ENCODE assay signal across 32 cellular contexts in the genomic region with DNA sequence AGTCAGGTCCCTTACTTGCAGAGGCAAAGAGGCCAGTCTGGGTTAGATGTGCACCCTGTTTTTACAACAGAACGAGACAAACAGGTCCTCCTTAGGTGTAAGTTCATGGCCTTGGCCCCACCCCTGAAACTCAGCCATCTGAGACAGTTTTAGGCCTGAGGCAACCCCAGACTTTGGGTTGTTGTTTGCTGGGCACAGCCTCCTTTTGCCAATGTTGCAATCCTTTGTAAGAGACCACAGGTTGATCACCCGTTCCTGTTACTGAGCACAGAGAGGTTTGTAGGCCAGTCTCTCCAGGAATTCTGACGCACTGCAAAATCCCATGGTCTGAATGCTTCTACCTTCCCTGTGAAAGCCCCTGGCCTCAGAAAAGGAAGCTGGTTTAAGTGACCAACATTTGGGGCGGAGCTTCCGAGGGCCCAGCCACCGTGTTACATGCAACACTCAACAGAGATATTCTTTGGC. TPM values are rescaled to one million over a fixed set of nuclear protein-coding genes. Genes with fewer than 3 reads are reported as not detected.
DNase-seq lines count a peak whose midpoint lies in the region; ATAC-seq, FAIRE-seq and TF ChIP-seq lines count a peak whose summit lies in the region.
"Had no signal": no experiment of that assay in that cellular context is flagged by ENCODE, and none has a peak within 500 bp of the region (broad histone marks: within the 10 kb centered on the region; RNA-seq: fewer than 3 reads in every experiment).

No MANE protein-coding gene starts in this region.

- H3K4me3 Mint-ChIP-seq in CD14-positive monocyte: peak overlapping the region in 1 of 2 donors; percentile 53
- no peak overlapping the region for H3K4me3 Mint-ChIP-seq in effector memory CD8-positive, alpha-beta T cell
- H3K4me3 Mint-ChIP-seq: activated CD8-positive, alpha-beta T cell treated with anti-CD3 and anti-CD28 coated beads, Interleukin-2, amount 10 ng/mL, durations not matched to agents 7 days and 5 days; activated naive CD4-positive, alpha-beta T cell treated with anti-CD3 and anti-CD28 coated beads for 36 hours; activated T-cell treated with anti-CD3 and anti-CD28 coated beads, Interleukin-2, amount 50 U/mL, for 4 hours; dendritic cell treated with granulocyte-macrophage colony-stimulating factor and Interleukin-4, amounts not matched to agents 40 ng/mL and 50 ng/mL, for 4 days; HFFc6; stimulated activated naive CD8-positive, alpha-beta T cell treated with anti-CD3 and anti-CD28 coated beads, Interleukin-15, Interleukin-2, amounts not matched to agents 100 ng/mL and 50 ng/mL, for 24 hours had no signal

- CTCF ChIA-PET in mammary epithelial cell (lab: Charles Lee; ENCODE audit: low non-redundant PET): no interaction called here
- CTCF ChIA-PET in HepG2 (lab: Yijun Ruan, JAX; ENCODE audit: low intra/inter-chr PET ratio, low total read pairs): no interaction called here

- no TSS peak for BruUV-seq in mammary epithelial cell (replicated peaks; lab: Mats Ljungman, UMichigan)
- no TSS peak for BruUV-seq in HepG2 (replicated peaks; lab: Mats Ljungman, UMichigan)

- FAIRE-seq in HepG2 (lab: Jason Lieb, UNC): no peak

- H3K9me3 ChIP-seq in mammary epithelial cell (replicated peaks; ENCODE audit: insufficient read depth, low read length) (no peaks in the 10 kb centered on the region), HepG2 (ENCODE audit: low read length) (no peaks in the 10 kb centered on the region)
- H3K9me3 ChIP-seq: BLaER1, tibial artery had no signal

- no peak for TF ChIP-seq POLR2A in NB4 (IDR thresholded peaks at IDR 0.05; ENCODE audit: extremely low read depth, insufficient read length)
- no peak for TF ChIP-seq POLR2A in HepG2 (IDR thresholded peaks at IDR 0.05; ENCODE audit: insufficient read depth in 1 of 2, low read depth in 2 of 2, low read length in 2 of 2)

- H3K4me2 ChIP-seq in mammary epithelial cell (ENCODE audit: insufficient read depth, low read depth, low read length): no peak overlapping the region
- peak overlapping the region; percentile 30 for H3K4me2 ChIP-seq in HepG2 (ENCODE audit: low read depth, low read length)
- H3K4me2 ChIP-seq: BLaER1, hepatocyte had no signal

- H3K36me3 ChIP-seq in mammary epithelial cell (ENCODE audit: insufficient read depth, low read length): no peaks in the 10 kb centered on the region
- H3K36me3 ChIP-seq in HepG2 (replicated peaks in 1 of 2; ENCODE audit: control insufficient read depth in 1 of 2, insufficient read depth in 2 of 2, low read length in 2 of 2): no peaks in the 10 kb centered on the region
- H3K36me3 ChIP-seq: BLaER1, cardiac muscle cell, tibial artery had no signal

- POLR2A ChIA-PET in HepG2 (lab: Yijun Ruan, JAX): interaction anchor here (1.2 kb wide), 1 partner anchor 23 kb away, joined by 4 read pairs; no protein-coding TSS in a partner anchor

- peak; percentile 51 for ATAC-seq in HepG2
- no peak for ATAC-seq in effector memory CD8-positive, alpha-beta T cell (replicated peaks)
- ATAC-seq in HG03025 (IDR thresholded peaks at IDR 0.05; ENCODE audit: low FRiP score, unreplicated experiment): no peak
- ATAC-seq: activated CD4-positive, CD25-positive, alpha-beta regulatory T cell treated with anti-CD3 and anti-CD28 coated beads, Interleukin-2, amount 50 U/mL, for 24 hours; activated CD8-positive, alpha-beta T cell treated with anti-CD3 and anti-CD28 coated beads, Interleukin-2, amount 10 ng/mL, durations not matched to agents 7 days and 5 days; activated T-cell treated with anti-CD3 and anti-CD28 coated beads, Interleukin-2, amount 50 U/mL, for 4 hours had no signal

- H3K9me3 Mint-ChIP-seq in CD14-positive monocyte: no peaks in the 10 kb centered on the region
- no peaks in the 10 kb centered on the region for H3K9me3 Mint-ChIP-seq in effector memory CD8-positive, alpha-beta T cell
- H3K9me3 Mint-ChIP-seq: activated naive CD4-positive, alpha-beta T cell treated with anti-CD3 and anti-CD28 coated beads for 36 hours; activated T-cell treated with anti-CD3 and anti-CD28 coated beads, Interleukin-2, amount 50 U/mL, for 4 hours; dendritic cell treated with granulocyte-macrophage colony-stimulating factor and Interleukin-4, amounts not matched to agents 40 ng/mL and 50 ng/mL, for 4 days; HFFc6; stimulated activated naive CD8-positive, alpha-beta T cell treated with anti-CD3 and anti-CD28 coated beads, Interleukin-15, Interleukin-2, amounts not matched to agents 100 ng/mL and 50 ng/mL, for 24 hours had no signal

- H3K9ac ChIP-seq in mammary epithelial cell (ENCODE audit: insufficient read depth, low read length) (no peak overlapping the region), HepG2 (ENCODE audit: insufficient read depth, low read depth, low read length) (no peak overlapping the region)
- H3K9ac ChIP-seq: BLaER1 had no signal

- TF ChIP-seq EP300 in HepG2 (IDR thresholded peaks at IDR 0.05; ENCODE audit: low read depth in 2 of 2, low read length in 2 of 2) (no peak), HepG2 (CRISPR knock-in tag; IDR thresholded peaks at IDR 0.05; ENCODE audit: borderline replicate concordance) (no peak)

- dilution Hi-C loops in mammary epithelial cell (cut with HindIII; ENCODE audit: low sequenced_read_pairs): no loop called here

- no peak overlapping the region for H3K4me3 ChIP-seq in NB4 (ENCODE audit: low read depth, low read length)
- H3K4me3 ChIP-seq in mammary epithelial cell (replicated peaks in 1 of 3; ENCODE audit: insufficient read depth in 1 of 3, low read depth in 2 of 3, low read length in 3 of 3): no peak overlapping the region
- no peak overlapping the region for H3K4me3 ChIP-seq in HepG2 (replicated peaks in 1 of 3; ENCODE audit: insufficient read depth in 1 of 3, low read depth in 2 of 3, low read length in 3 of 3)
- H3K4me3 ChIP-seq: BLaER1, cardiac muscle cell, hepatocyte, tibial artery had no signal

- no peak overlapping the region for H3K27ac ChIP-seq in mammary epithelial cell (ENCODE audit: insufficient read depth, low read depth, low read length)
- no peak overlapping the region for H3K27ac ChIP-seq in HepG2 (ENCODE audit: extremely low read length, insufficient read depth, low read length)
- H3K27ac ChIP-seq: BLaER1, cardiac muscle cell, hepatocyte, tibial artery had no signal

- WGBS in mammary epithelial cell (ENCODE audit: low coverage, missing lambda C conversion rate): 98% methylated on average over 5 of the region's 6 CpGs
- WGBS in HepG2 (ENCODE audit: low lambda C conversion rate): 11% methylated on average over 6 of the region's 6 CpGs

- H3K4me1 ChIP-seq in mammary epithelial cell (ENCODE audit: insufficient read depth, low read length): peaks cover 15% of the 10 kb centered on the region
- peaks cover 43% of the 10 kb centered on the region for H3K4me1 ChIP-seq in HepG2 (ENCODE audit: insufficient read depth, low read length)
- H3K4me1 ChIP-seq: tibial artery had no signal

- TF ChIP-seq CTCF in CD14-positive monocyte (IDR thresholded peaks at IDR 0.05) (no peak), NB4 (IDR thresholded peaks at IDR 0.05; ENCODE audit: low read depth, low read length) (no peak), mammary epithelial cell (conservative IDR thresholded peaks at IDR 0.05 in 1 of 2, IDR thresholded peaks at IDR 0.05 in 1 of 2; ENCODE audit: extremely low read depth in 1 of 2, insufficient read depth in 1 of 2, low read depth in 1 of 2, low read length in 2 of 2) (no peak), HepG2 (CRISPR knock-in tag; IDR thresholded peaks at IDR 0.05) (no peak)

- no peaks in the 10 kb centered on the region for H4K20me1 ChIP-seq in mammary epithelial cell (ENCODE audit: insufficient read depth, low read length)
- H4K20me1 ChIP-seq in HepG2 (ENCODE audit: insufficient read depth, low read length): no peaks in the 10 kb centered on the region
- H4K20me1 ChIP-seq: BLaER1 had no signal

- DNase-seq in CD14-positive monocyte (ENCODE audit: low spot score) (peak; percentile 80), NB4 (ENCODE audit: low read depth) (peak; percentile 82), mammary epithelial cell (peak; percentile 68), HepG2 (ENCODE audit: low spot score) (no peak), NCI-H128 (lab: John Stamatoyannopoulos, UW; ENCODE audit: unreplicated experiment) (no peak)
- no peak for DNase-seq in activated CD4-positive, alpha-beta T cell treated with anti-CD3 and anti-CD28 coated beads, Interleukin-2, amount 50 U/mL, for 48 hours
- DNase-seq in effector memory CD8-positive, alpha-beta T cell: no peak
- DNase-seq: activated CD8-positive, alpha-beta T cell treated with anti-CD3 and anti-CD28 coated beads, Interleukin-2, amount 10 ng/mL, durations not matched to agents 7 days and 5 days; activated naive CD4-positive, alpha-beta T cell treated with anti-CD3 and anti-CD28 coated beads for 36 hours; activated T-cell treated with anti-CD3 and anti-CD28 coated beads, Interleukin-2, amount 50 U/mL, for 4 hours; amniotic stem cell; Calu3; foreskin fibroblast; HFFc6; Karpas-422; NCI-H1105; NCI-H2107; NCI-H510A; nucleus accumbens; RPMI8226; stimulated activated CD4-positive, alpha-beta T cell treated with anti-CD3 and anti-CD28 coated beads, Interleukin-4, amount 100 ng/mL, for 1 hour; tibial artery had no signal

- no peak for TF ChIP-seq RAD21 in HepG2 (CRISPR knock-in tag; IDR thresholded peaks at IDR 0.05)

- no peaks in the 10 kb centered on the region for H3K36me3 Mint-ChIP-seq in CD14-positive monocyte
- no peaks in the 10 kb centered on the region for H3K36me3 Mint-ChIP-seq in effector memory CD8-positive, alpha-beta T cell (ENCODE audit: insufficient read depth)

- H3K4me1 Mint-ChIP-seq in CD14-positive monocyte: no peaks in the 10 kb centered on the region
- peaks cover 0 to 8% of the 10 kb centered on the region in 2 donors for H3K4me1 Mint-ChIP-seq in effector memory CD8-positive, alpha-beta T cell (ENCODE audit: low read depth in 2 of 2)

- in situ Hi-C loops in mammary epithelial cell (cut with MboI; ENCODE audit: low sequenced_read_pairs in 2 of 2): no loop called here
- in situ Hi-C loops in HepG2 (cut with HindIII; ENCODE audit: extremely low pct_ligation_motif_present, low pct_unique_long_range_greater_than_20kb): no loop called here

- H2AFZ ChIP-seq in mammary epithelial cell (ENCODE audit: low read depth, low read length): no peak overlapping the region
- H2AFZ ChIP-seq in HepG2 (ENCODE audit: low read length): no peak overlapping the region
- H2AFZ ChIP-seq: hepatocyte had no signal

- H3K27me3 ChIP-seq in mammary epithelial cell (ENCODE audit: insufficient read depth, low read length) (no peaks in the 10 kb centered on the region), HepG2 (ENCODE audit: control insufficient read depth in 1 of 2, insufficient read depth in 2 of 2, low read length in 2 of 2) (peaks cover 2 to 25% of the 10 kb centered on the region in 2 experiments; a peak in 3 of 5 replicates)
- H3K27me3 ChIP-seq: BLaER1, cardiac muscle cell, hepatocyte had no signal

- peak overlapping the region in 3 of 7 donors; percentile 61 to 88 (median 71) for H3K27ac Mint-ChIP-seq in CD14-positive monocyte
- H3K27ac Mint-ChIP-seq in effector memory CD8-positive, alpha-beta T cell: no peak overlapping the region
- H3K27ac Mint-ChIP-seq: activated CD8-positive, alpha-beta T cell treated with anti-CD3 and anti-CD28 coated beads, Interleukin-2, amount 10 ng/mL, durations not matched to agents 7 days and 5 days; activated naive CD4-positive, alpha-beta T cell treated with anti-CD3 and anti-CD28 coated beads for 36 hours; dendritic cell treated with granulocyte-macrophage colony-stimulating factor and Interleukin-4, amounts not matched to agents 40 ng/mL and 50 ng/mL, for 4 days; HFFc6; stimulated activated naive CD8-positive, alpha-beta T cell treated with anti-CD3 and anti-CD28 coated beads, Interleukin-15, Interleukin-2, amounts not matched to agents 100 ng/mL and 50 ng/mL, for 24 hours had no signal

- H3K79me2 ChIP-seq in mammary epithelial cell (ENCODE audit: insufficient read depth, low read length): no peaks in the 10 kb centered on the region
- no peaks in the 10 kb centered on the region for H3K79me2 ChIP-seq in HepG2 (ENCODE audit: insufficient read depth, low read length)
- H3K79me2 ChIP-seq: hepatocyte had no signal

- intact Hi-C loops in CD14-positive monocyte (cut with micrococcal nuclease) (loop anchor here in 1 of 2 donors (2.0 kb wide), 1 partner anchor 17 kb away; no protein-coding TSS in a partner anchor), mammary epithelial cell (cut with micrococcal nuclease) (no loop called here), HepG2 (cut with micrococcal nuclease; ENCODE audit: unreplicated experiment) (no loop called here)

- no peaks in the 10 kb centered on the region for H3K27me3 Mint-ChIP-seq in CD14-positive monocyte (ENCODE audit: low read depth in 3 of 3)
- H3K27me3 Mint-ChIP-seq in effector memory CD8-positive, alpha-beta T cell: peaks cover 10 to 11% of the 10 kb centered on the region in 2 donors
- H3K27me3 Mint-ChIP-seq: dendritic cell treated with granulocyte-macrophage colony-stimulating factor and Interleukin-4, amounts not matched to agents 40 ng/mL and 50 ng/mL, for 4 days had no signal

RNA-seq across cellular contexts. Expression of gene IL1RN, which starts 15.5 kb away (rescaled TPM):
- 100 to 1,000 TPM in 1 of 2 donors, 10 to 100 TPM in 1; 92.0 to 109 TPM for polyA plus RNA-seq in CD14-positive monocyte
- total RNA-seq in mammary epithelial cell: 10 to 100 TPM in 1 of 2 donors, 1 to 10 TPM in 1; 1.0 to 18.0 TPM
- 38.0 TPM for polyA plus RNA-seq in mammary epithelial cell
- 21.7 TPM for polyA minus RNA-seq in mammary epithelial cell
- total RNA-seq in HepG2 (2016; rRNA removed; fragmentation: Illumina TruSeq; extraction: Trizol): 21.1 and 21.2 TPM in 2 replicates
- 6.3 and 8.3 TPM in 2 replicates for total RNA-seq in HepG2 (2016; cell fraction: cytosol; rRNA removed; fragmentation: Illumina TruSeq; extraction: Trizol; ENCODE audit: low read depth)
- 21.0 and 24.7 TPM in 2 replicates for total RNA-seq in HepG2 (2016; cell fraction: insoluble cytoplasmic fraction; rRNA removed; fragmentation: Illumina TruSeq; extraction: Trizol)
- 18.1 and 19.8 TPM in 2 replicates for total RNA-seq in HepG2 (2016; cell fraction: membrane; rRNA removed; fragmentation: Illumina TruSeq; extraction: Trizol)
- 16.3 and 16.9 TPM in 2 replicates for total RNA-seq in HepG2 (2016; cell fraction: nucleus; rRNA removed; fragmentation: Illumina TruSeq; extraction: Trizol)
- 101 and 142 TPM in 2 replicates for polyA plus RNA-seq in HepG2 (2011; rRNA removed)
- polyA plus RNA-seq in HepG2 (2011; cell fraction: cytosol; rRNA removed): 92.3 and 115 TPM in 2 replicates
- 29.8 and 45.4 TPM in 2 replicates for polyA plus RNA-seq in HepG2 (2011; cell fraction: nucleus; rRNA removed)
- polyA plus RNA-seq in HepG2 (2012): 96.1 and 98.3 TPM in 2 replicates
- polyA plus RNA-seq in HepG2 (2016; cell fraction: cytosol; fragmentation: Illumina TruSeq; extraction: Trizol; ENCODE audit: low read depth): 12.2 and 14.7 TPM in 2 replicates
- polyA plus RNA-seq in HepG2 (2016; cell fraction: insoluble cytoplasmic fraction; fragmentation: Illumina TruSeq; extraction: Trizol; ENCODE audit: low read depth): 46.6 and 48.4 TPM in 2 replicates
- polyA plus RNA-seq in HepG2 (2016; cell fraction: membrane; fragmentation: Illumina TruSeq; extraction: Trizol; ENCODE audit: low read depth): 32.1 and 33.8 TPM in 2 replicates
- polyA plus RNA-seq in HepG2 (2016; cell fraction: nucleus; fragmentation: Illumina TruSeq; extraction: Trizol; ENCODE audit: insufficient read depth, low read depth): 23.4 and 24.9 TPM in 2 replicates
- polyA minus RNA-seq in HepG2 (2011; rRNA and poly(A)+ RNA removed; ENCODE audit: low replicate concordance): 0.42 and 94.0 TPM in 2 replicates
- 35.5 and 37.1 TPM in 2 replicates for polyA minus RNA-seq in HepG2 (2011; cell fraction: cytosol; rRNA and poly(A)+ RNA removed)
- 29.4 and 42.8 TPM in 2 replicates for polyA minus RNA-seq in HepG2 (2011; cell fraction: nucleus; rRNA and poly(A)+ RNA removed)
- total RNA-seq: A673, cardiac muscle cell, HFFc6, HT1080, pulmonary artery endothelial cell had no signal
- polyA plus RNA-seq: cardiac muscle cell had no signal

RNA-seq across cellular contexts. Expression of gene IL1F10, which starts 44.1 kb away (rescaled TPM):
- not detected for polyA plus RNA-seq in CD14-positive monocyte
- not detected for total RNA-seq in mammary epithelial cell
- polyA plus RNA-seq in mammary epithelial cell: 0.09 TPM
- not detected for polyA minus RNA-seq in mammary epithelial cell
- not detected in 2 replicates for total RNA-seq in HepG2 (2016; rRNA removed; fragmentation: Illumina TruSeq; extraction: Trizol)
- not detected in 2 replicates for total RNA-seq in HepG2 (2016; cell fraction: cytosol; rRNA removed; fragmentation: Illumina TruSeq; extraction: Trizol; ENCODE audit: low read depth)
- total RNA-seq in HepG2 (2016; cell fraction: insoluble cytoplasmic fraction; rRNA removed; fragmentation: Illumina TruSeq; extraction: Trizol): not detected in 2 replicates
- total RNA-seq in HepG2 (2016; cell fraction: membrane; rRNA removed; fragmentation: Illumina TruSeq; extraction: Trizol): not detected in 2 replicates
- not detected in 2 replicates for total RNA-seq in HepG2 (2016; cell fraction: nucleus; rRNA removed; fragmentation: Illumina TruSeq; extraction: Trizol)
- not detected in 2 replicates for polyA plus RNA-seq in HepG2 (2011; rRNA removed)
- not detected in 2 replicates for polyA plus RNA-seq in HepG2 (2011; cell fraction: cytosol; rRNA removed)
- polyA plus RNA-seq in HepG2 (2011; cell fraction: nucleus; rRNA removed): not detected in 2 replicates
- polyA plus RNA-seq in HepG2 (2012): not detected in 2 replicates
- not detected in 2 replicates for polyA plus RNA-seq in HepG2 (2016; cell fraction: cytosol; fragmentation: Illumina TruSeq; extraction: Trizol; ENCODE audit: low read depth)
- not detected in 2 replicates for polyA plus RNA-seq in HepG2 (2016; cell fraction: insoluble cytoplasmic fraction; fragmentation: Illumina TruSeq; extraction: Trizol; ENCODE audit: low read depth)
- not detected in 2 replicates for polyA plus RNA-seq in HepG2 (2016; cell fraction: membrane; fragmentation: Illumina TruSeq; extraction: Trizol; ENCODE audit: low read depth)
- not detected in 2 replicates for polyA plus RNA-seq in HepG2 (2016; cell fraction: nucleus; fragmentation: Illumina TruSeq; extraction: Trizol; ENCODE audit: insufficient read depth, low read depth)
- not detected in 2 replicates for polyA minus RNA-seq in HepG2 (2011; rRNA and poly(A)+ RNA removed; ENCODE audit: low replicate concordance)
- not detected in 2 replicates for polyA minus RNA-seq in HepG2 (2011; cell fraction: cytosol; rRNA and poly(A)+ RNA removed)
- polyA minus RNA-seq in HepG2 (2011; cell fraction: nucleus; rRNA and poly(A)+ RNA removed): not detected in 2 replicates
- total RNA-seq: A673; activated CD8-positive, alpha-beta T cell treated with anti-CD3 and anti-CD28 coated beads, Interleukin-2, amount 10 ng/mL, durations not matched to agents 7 days and 5 days; activated naive CD4-positive, alpha-beta T cell treated with anti-CD3 and anti-CD28 coated beads for 36 hours; activated T-cell treated with anti-CD3 and anti-CD28 coated beads, Interleukin-2, amount 50 U/mL, for 4 hours; Calu3; cardiac muscle cell; hepatocyte; HFFc6; HT1080; pulmonary artery endothelial cell had no signal
- polyA plus RNA-seq: cardiac muscle cell, hepatocyte had no signal

RNA-seq across cellular contexts. Expression of gene IL36RN, which starts 52.9 kb away (rescaled TPM):
- not detected for polyA plus RNA-seq in CD14-positive monocyte
- total RNA-seq in mammary epithelial cell: 1 to 10 TPM in 1 of 2 donors, under 1 TPM in 1; 0.67 to 1.3 TPM
- polyA plus RNA-seq in mammary epithelial cell: 0.46 TPM
- polyA minus RNA-seq in mammary epithelial cell: not detected
- total RNA-seq in HepG2 (2016; rRNA removed; fragmentation: Illumina TruSeq; extraction: Trizol): not detected in 2 replicates
- total RNA-seq in HepG2 (2016; cell fraction: cytosol; rRNA removed; fragmentation: Illumina TruSeq; extraction: Trizol; ENCODE audit: low read depth): not detected in 2 replicates
- total RNA-seq in HepG2 (2016; cell fraction: insoluble cytoplasmic fraction; rRNA removed; fragmentation: Illumina TruSeq; extraction: Trizol): not detected in 2 replicates
- not detected in 2 replicates for total RNA-seq in HepG2 (2016; cell fraction: membrane; rRNA removed; fragmentation: Illumina TruSeq; extraction: Trizol)
- total RNA-seq in HepG2 (2016; cell fraction: nucleus; rRNA removed; fragmentation: Illumina TruSeq; extraction: Trizol): not detected in 2 replicates
- not detected in 2 replicates for polyA plus RNA-seq in HepG2 (2011; rRNA removed)
- not detected in 2 replicates for polyA plus RNA-seq in HepG2 (2011; cell fraction: cytosol; rRNA removed)
- polyA plus RNA-seq in HepG2 (2011; cell fraction: nucleus; rRNA removed): not detected in 2 replicates
- not detected in 2 replicates for polyA plus RNA-seq in HepG2 (2012)
- not detected in 2 replicates for polyA plus RNA-seq in HepG2 (2016; cell fraction: cytosol; fragmentation: Illumina TruSeq; extraction: Trizol; ENCODE audit: low read depth)
- polyA plus RNA-seq in HepG2 (2016; cell fraction: insoluble cytoplasmic fraction; fragmentation: Illumina TruSeq; extraction: Trizol; ENCODE audit: low read depth): not detected in 2 replicates
- polyA plus RNA-seq in HepG2 (2016; cell fraction: membrane; fragmentation: Illumina TruSeq; extraction: Trizol; ENCODE audit: low read depth): not detected in 2 replicates
- polyA plus RNA-seq in HepG2 (2016; cell fraction: nucleus; fragmentation: Illumina TruSeq; extraction: Trizol; ENCODE audit: insufficient read depth, low read depth): not detected in 2 replicates
- not detected in 2 replicates for polyA minus RNA-seq in HepG2 (2011; rRNA and poly(A)+ RNA removed; ENCODE audit: low replicate concordance)
- polyA minus RNA-seq in HepG2 (2011; cell fraction: cytosol; rRNA and poly(A)+ RNA removed): not detected in 2 replicates
- polyA minus RNA-seq in HepG2 (2011; cell fraction: nucleus; rRNA and poly(A)+ RNA removed): not detected in 2 replicates
- total RNA-seq: A673; activated CD8-positive, alpha-beta T cell treated with anti-CD3 and anti-CD28 coated beads, Interleukin-2, amount 10 ng/mL, durations not matched to agents 7 days and 5 days; activated naive CD4-positive, alpha-beta T cell treated with anti-CD3 and anti-CD28 coated beads for 36 hours; cardiac muscle cell; HFFc6; HT1080; pulmonary artery endothelial cell had no signal
- polyA plus RNA-seq: cardiac muscle cell had no signal

RNA-seq across cellular contexts. Expression of gene IL36B, which starts 59.2 kb away (rescaled TPM):
- not detected for polyA plus RNA-seq in CD14-positive monocyte
- total RNA-seq in mammary epithelial cell: not detected
- 0.07 TPM for polyA plus RNA-seq in mammary epithelial cell
- polyA minus RNA-seq in mammary epithelial cell: not detected
- total RNA-seq in HepG2 (2016; rRNA removed; fragmentation: Illumina TruSeq; extraction: Trizol): not detected in 2 replicates
- total RNA-seq in HepG2 (2016; cell fraction: cytosol; rRNA removed; fragmentation: Illumina TruSeq; extraction: Trizol; ENCODE audit: low read depth): not detected in 2 replicates
- total RNA-seq in HepG2 (2016; cell fraction: insoluble cytoplasmic fraction; rRNA removed; fragmentation: Illumina TruSeq; extraction: Trizol): not detected in 2 replicates
- total RNA-seq in HepG2 (2016; cell fraction: membrane; rRNA removed; fragmentation: Illumina TruSeq; extraction: Trizol): not detected in 2 replicates
- total RNA-seq in HepG2 (2016; cell fraction: nucleus; rRNA removed; fragmentation: Illumina TruSeq; extraction: Trizol): not detected in 2 replicates
- polyA plus RNA-seq in HepG2 (2011; rRNA removed): not detected in 2 replicates
- not detected in 2 replicates for polyA plus RNA-seq in HepG2 (2011; cell fraction: cytosol; rRNA removed)
- not detected in 2 replicates for polyA plus RNA-seq in HepG2 (2011; cell fraction: nucleus; rRNA removed)
- polyA plus RNA-seq in HepG2 (2012): not detected in 2 replicates
- not detected in 2 replicates for polyA plus RNA-seq in HepG2 (2016; cell fraction: cytosol; fragmentation: Illumina TruSeq; extraction: Trizol; ENCODE audit: low read depth)
- not detected in 2 replicates for polyA plus RNA-seq in HepG2 (2016; cell fraction: insoluble cytoplasmic fraction; fragmentation: Illumina TruSeq; extraction: Trizol; ENCODE audit: low read depth)
- polyA plus RNA-seq in HepG2 (2016; cell fraction: membrane; fragmentation: Illumina TruSeq; extraction: Trizol; ENCODE audit: low read depth): not detected in 2 replicates
- not detected in 2 replicates for polyA plus RNA-seq in HepG2 (2016; cell fraction: nucleus; fragmentation: Illumina TruSeq; extraction: Trizol; ENCODE audit: insufficient read depth, low read depth)
- not detected in 2 replicates for polyA minus RNA-seq in HepG2 (2011; rRNA and poly(A)+ RNA removed; ENCODE audit: low replicate concordance)
- polyA minus RNA-seq in HepG2 (2011; cell fraction: cytosol; rRNA and poly(A)+ RNA removed): not detected in 2 replicates
- polyA minus RNA-seq in HepG2 (2011; cell fraction: nucleus; rRNA and poly(A)+ RNA removed): not detected in 2 replicates
- total RNA-seq: A673; activated CD8-positive, alpha-beta T cell treated with anti-CD3 and anti-CD28 coated beads, Interleukin-2, amount 10 ng/mL, durations not matched to agents 7 days and 5 days; activated naive CD4-positive, alpha-beta T cell treated with anti-CD3 and anti-CD28 coated beads for 36 hours; activated T-cell treated with anti-CD3 and anti-CD28 coated beads, Interleukin-2, amount 50 U/mL, for 4 hours; Calu3; cardiac muscle cell; hepatocyte; HFFc6; HT1080; pulmonary artery endothelial cell had no signal
- polyA plus RNA-seq: cardiac muscle cell, hepatocyte had no signal

Comparison
In these comparisons a context has a peak if more than half of its experiments do, and no peak if none do; other contexts are left out.
1. DNase-seq: peak in CD14-positive monocyte (single experiment), NB4 (single experiment) and mammary epithelial cell (single experiment); none in HepG2 (single experiment), NCI-H128 (single experiment), activated CD4-positive, alpha-beta T cell treated with anti-CD3 and anti-CD28 coated beads, Interleukin-2, amount 50 U/mL, for 48 hours (0 of 2) and effector memory CD8-positive, alpha-beta T cell (0 of 3).